ENCODE assay signal across 7 cellular contexts in genomic region chr1:86396503-86396900, GRCh38. TPM values are rescaled to one million over a fixed set of nuclear protein-coding genes. Genes with fewer than 3 reads are reported as not detected.
DNase-seq lines count a peak whose midpoint lies in the region; ATAC-seq, FAIRE-seq and TF ChIP-seq lines count a peak whose summit lies in the region.

No MANE protein-coding gene starts in this region.

- H3K23ac ChIP-seq in H1 (ENCODE audit: insufficient read length), result no peak overlapping the region
- no peak overlapping the region for H3K23ac ChIP-seq in neuronal stem cell (ENCODE audit: low read depth, low read length, poor library complexity)

- TF ChIP-seq RAD21 in H1 (IDR thresholded peaks at IDR 0.05 in 1 of 2, conservative IDR thresholded peaks at IDR 0.05 in 1 of 2; ENCODE audit: low read depth in 2 of 2, low read length in 2 of 2), result no peak

- POLR2A ChIA-PET in H1 (lab: Charles Lee; ENCODE audit: partially characterized antibody), result interaction anchor here (1.0 to 1.4 kb wide), 5 partner anchors 13 to 307 kb away, joined by 3 to 4 read pairs (median 4); partner anchors contain the start of gene SH3GLB1

- no peaks in the 10 kb centered on the region for H3K27me3 ChIP-seq in H1 (replicated peaks in 1 of 4; ENCODE audit: control insufficient read depth in 3 of 4, extremely low read depth in 1 of 4, insufficient read depth in 3 of 4, low read length in 3 of 4)
- H3K27me3 ChIP-seq in neuronal stem cell (ENCODE audit: control insufficient read depth in 3 of 3, insufficient read depth in 3 of 3, low read depth in 1 of 3, low read length in 3 of 3), result no peaks in the 10 kb centered on the region

- peak; percentile 5 for ATAC-seq in GM18858 (IDR thresholded peaks at IDR 0.05; ENCODE audit: unreplicated experiment)

- CTCF ChIA-PET in H1 (lab: Charles Lee; ENCODE audit: partially characterized antibody), result interaction anchor here (0.6 to 2.3 kb wide), 6 partner anchors 10 to 486 kb away, joined by 3 to 6 read pairs (median 4); no protein-coding TSS in a partner anchor

- H2AK5ac ChIP-seq in H1 (ENCODE audit: low read depth, low read length) (no peak overlapping the region), neuronal stem cell (ENCODE audit: low read depth, low read length) (no peak overlapping the region)

- peak overlapping the region; percentile 96 for H3K4me3 Mint-ChIP-seq in HFFc6

- 0 out of 2 replicates have a peak, but pooled peaks cover 2% of the 10 kb centered on the region for H3K27me3 Mint-ChIP-seq in HFFc6 (ENCODE audit: insufficient read depth)

- no peak overlapping the region; the same call in 1 of the 2 replicates for H3K27ac ChIP-seq in H1 (ENCODE audit: low read depth, low read length)
- no peak overlapping the region for H3K27ac ChIP-seq in neuronal stem cell (replicated peaks; ENCODE audit: low read length)

- no peak overlapping the region for H3K4ac ChIP-seq in H1 (replicated peaks; ENCODE audit: insufficient read length, low read depth, low read length)
- H3K4ac ChIP-seq in neuronal stem cell (ENCODE audit: low read length), result no peak overlapping the region

- H2BK120ac ChIP-seq in H1 (replicated peaks; ENCODE audit: low read depth, low read length) (no peak overlapping the region), neuronal stem cell (ENCODE audit: low read depth, low read length) (no peak overlapping the region)

- H3K18ac ChIP-seq in H1 (ENCODE audit: extremely low read depth, low read length), result no peak overlapping the region
- H3K18ac ChIP-seq in neuronal stem cell (ENCODE audit: low read length), result no peak overlapping the region

- H2BK20ac ChIP-seq in H1 (ENCODE audit: low read length), result no peak overlapping the region

- H4K5ac ChIP-seq in H1 (ENCODE audit: insufficient read length, low read depth, low read length), result no peak overlapping the region

- FAIRE-seq in H1 (lab: Jason Lieb, UNC) (no peak), HTR-8/SVneo (lab: Jason Lieb, UNC) (no peak)

- peaks cover 50% of the 10 kb centered on the region for H3K4me1 Mint-ChIP-seq in HFFc6 (ENCODE audit: low read depth)

- H2BK15ac ChIP-seq in H1 (ENCODE audit: low read length), result no peak overlapping the region
- H2BK15ac ChIP-seq in neuronal stem cell (ENCODE audit: low read length), result no peak overlapping the region

- TF ChIP-seq EP300 in H1 (IDR thresholded peaks at IDR 0.05; ENCODE audit: borderline replicate concordance in 1 of 2, low read depth in 2 of 2, low read length in 2 of 2), result no peak

- H3K23me2 ChIP-seq in H1 (ENCODE audit: low read depth, low read length), result peaks cover 6% of the 10 kb centered on the region; the same call in 1 of the 2 replicates

- H3K27ac Mint-ChIP-seq in HFFc6, result peak overlapping the region; percentile 95

- H3K9ac ChIP-seq in H1 (replicated peaks in 1 of 4; ENCODE audit: extremely low read depth in 1 of 4, low read depth in 3 of 4, low read length in 3 of 4) (peak overlapping the region in 2 of 4 experiments; percentile 3 to 41; a peak in 3 of 7 replicates), neuronal stem cell (ENCODE audit: low read depth, low read length, poor library complexity) (no peak overlapping the region)

- peaks cover 6% of the 10 kb centered on the region for H3K36me3 Mint-ChIP-seq in HFFc6 (ENCODE audit: low read depth)

- peaks cover 0 to 32% of the 10 kb centered on the region in 2 experiments; a peak in 2 of 4 replicates for H3K79me2 ChIP-seq in H1 (ENCODE audit: control insufficient read depth in 1 of 2, insufficient read depth in 2 of 2, low read length in 2 of 2)

- H3K4me2 ChIP-seq in H1 (ENCODE audit: insufficient read depth in 1 of 2, low read depth in 2 of 2, low read length in 2 of 2) (peak overlapping the region; percentile 76 to 96), neuronal stem cell (ENCODE audit: insufficient read depth, low read length, poor library complexity, severe bottlenecking) (peak overlapping the region; percentile 58)

- DNase-seq in HFFc6 (no peak), NOMO-1 treated with dmso at 0.1 percent for 144 hours (lab: John Stamatoyannopoulos, UW; ENCODE audit: unreplicated experiment) (peak; percentile 24), H1 (ENCODE audit: low read depth in 1 of 2, low spot score in 2 of 2) (no peak), neuronal stem cell (ENCODE audit: low spot score) (no peak), HTR-8/SVneo (ENCODE audit: insufficient read length, low spot score) (no peak), NAMALWA (ENCODE audit: low spot score) (no peak)

- TF ChIP-seq CTCF in HFFc6 (IDR thresholded peaks at IDR 0.05) (no peak), H1 (IDR thresholded peaks at IDR 0.05; ENCODE audit: control extremely low read depth in 1 of 3, insufficient read depth in 1 of 3, low read depth in 1 of 3, low read length in 3 of 3) (no peak)

- H2AFZ ChIP-seq in H1 (ENCODE audit: low read length), result peak overlapping the region; percentile 95
- peak overlapping the region; percentile 99 for H2AFZ ChIP-seq in neuronal stem cell (ENCODE audit: low read length)

- no peaks in the 10 kb centered on the region for H3K79me1 ChIP-seq in H1 (ENCODE audit: low read depth, low read length)
- peaks cover 3% of the 10 kb centered on the region for H3K79me1 ChIP-seq in neuronal stem cell (ENCODE audit: low read depth, low read length)

- H3K14ac ChIP-seq in H1 (ENCODE audit: insufficient read length) (no peak overlapping the region), neuronal stem cell (ENCODE audit: low read length) (no peak overlapping the region)

- 11% methylated on average over 9 of the region's 9 CpGs; no CpG with 5 or more reads in 1 of the 2 experiments for WGBS in H1 (ENCODE audit: extremely low coverage in 1 of 2, insufficient coverage in 1 of 2, insufficient read length in 1 of 2, insufficient replicate concordance in 2 of 2, low coverage in 1 of 2, low lambda C conversion rate in 2 of 2, missing lambda C conversion rate in 1 of 2), 2 experiments
- WGBS in neuronal stem cell (ENCODE audit: extremely low coverage in 2 of 2, insufficient read length in 2 of 2, insufficient replicate concordance in 1 of 2), 2 donors, result no CpG with 5 or more reads among the region's 9 CpGs

- TF ChIP-seq POLR2A in H1 (IDR thresholded peaks at IDR 0.05; ENCODE audit: control extremely low read depth in 1 of 2, low read depth in 2 of 2, low read length in 2 of 2), result no peak

- H2BK5ac ChIP-seq in H1 (ENCODE audit: low read depth, low read length) (0 out of 2 replicates have a peak overlapping the region, but pooled peaks have one; percentile 90), neuronal stem cell (ENCODE audit: low read length) (no peak overlapping the region)

- peak overlapping the region; percentile 64 to 87 (median 82) for H3K4me3 ChIP-seq in H1 (ENCODE audit: extremely low read depth in 1 of 4, insufficient read depth in 2 of 4, low read depth in 3 of 4, low read length in 4 of 4)
- peak overlapping the region; percentile 69 to 93 for H3K4me3 ChIP-seq in neuronal stem cell (ENCODE audit: low read length in 2 of 2)

- no peaks in the 10 kb centered on the region for H3K9me3 Mint-ChIP-seq in HFFc6

- H3K9me3 ChIP-seq in H1 (ENCODE audit: insufficient read depth in 2 of 2, low read depth in 1 of 2, low read length in 1 of 2) (no peaks in the 10 kb centered on the region), neuronal stem cell (replicated peaks in 1 of 2; ENCODE audit: control insufficient read depth in 2 of 2, insufficient read depth in 1 of 2, low read depth in 1 of 2, low read length in 2 of 2) (no peaks in the 10 kb centered on the region)

- no peaks in the 10 kb centered on the region for H3K36me3 ChIP-seq in H1 (ENCODE audit: control insufficient read depth in 2 of 4, insufficient read depth in 4 of 4, low read length in 3 of 4)
- no peaks in the 10 kb centered on the region for H3K36me3 ChIP-seq in neuronal stem cell (replicated peaks in 1 of 2; ENCODE audit: control insufficient read depth in 2 of 2, insufficient read depth in 2 of 2, low read length in 2 of 2)

- H3K56ac ChIP-seq in H1 (replicated peaks; ENCODE audit: insufficient read length, low read depth, low read length), result no peak overlapping the region

- H3K4me1 ChIP-seq in H1 (replicated peaks in 1 of 4; ENCODE audit: control insufficient read depth in 3 of 4, insufficient read depth in 4 of 4, low read length in 3 of 4), result peaks cover 0 to 7% (median 1%) of the 10 kb centered on the region in 4 experiments; a peak in 3 of 7 replicates
- H3K4me1 ChIP-seq in neuronal stem cell (ENCODE audit: control insufficient read depth in 2 of 2, insufficient read depth in 1 of 2, low read depth in 1 of 2, low read length in 2 of 2), result peaks cover 3% of the 10 kb centered on the region in 2 donors

- no peak overlapping the region; the same call in 1 of the 2 replicates for H2BK12ac ChIP-seq in H1 (ENCODE audit: low read depth, low read length)
- no peak overlapping the region for H2BK12ac ChIP-seq in neuronal stem cell (ENCODE audit: low read length)

- H4K8ac ChIP-seq in H1 (ENCODE audit: extremely low read depth, insufficient read depth, low read length) (no peak overlapping the region), neuronal stem cell (ENCODE audit: low read depth, low read length) (no peak overlapping the region)

- H4K91ac ChIP-seq in H1 (replicated peaks; ENCODE audit: insufficient read length, low read length) (no peak overlapping the region), neuronal stem cell (ENCODE audit: low read depth, low read length, poor library complexity) (no peak overlapping the region)

- no peaks in the 10 kb centered on the region for H4K20me1 ChIP-seq in H1 (replicated peaks in 1 of 2; ENCODE audit: control insufficient read depth in 1 of 2, insufficient read depth in 2 of 2, low read length in 2 of 2)

RNA-seq across cellular contexts. Expression of gene ODF2L, which starts 0.4 kb away (rescaled TPM):
- 10 to 100 TPM; 19.6 to 25.6 (median 21.0) TPM for total RNA-seq in HFFc6 (2021; fragmentation: NEBNext Ultra II Directional; extraction: Animal tissue kit (Norgen Biotek cat#: 25700))
- total RNA-seq in H1 (2021; fragmentation: NEBNext Ultra II Directional; extraction: Animal tissue kit (Norgen Biotek cat#: 25700)), result 27.1 and 30.8 TPM in 2 replicates
- 2.7 and 3.2 TPM in 2 replicates for polyA plus RNA-seq in H1 (2011; rRNA removed)
- 7.3 TPM for polyA plus RNA-seq in H1 (2011; cell fraction: cytosol; rRNA removed)
- polyA plus RNA-seq in H1 (2011; cell fraction: nucleus; rRNA removed), result 9.5 TPM
- 7.0 to 25.7 TPM (median 8.0 TPM) in 4 replicates for polyA plus RNA-seq in H1 (2012, experiment 1 of 2)
- 5.5 TPM for polyA plus RNA-seq in H1 (2012, experiment 2 of 2)
- polyA plus RNA-seq in H1 (2013, experiment 1 of 2), result 36.7 TPM
- polyA plus RNA-seq in H1 (2013, experiment 2 of 2), result 31.3 TPM
- 5.7 and 6.1 TPM in 2 replicates for polyA minus RNA-seq in H1 (2011; rRNA and poly(A)+ RNA removed)
- 17.5 TPM for polyA minus RNA-seq in H1 (2011; cell fraction: cytosol; rRNA and poly(A)+ RNA removed)
- 33.8 TPM for polyA minus RNA-seq in H1 (2011; cell fraction: nucleus; rRNA and poly(A)+ RNA removed)
- 37.1 TPM for polyA plus RNA-seq in neuronal stem cell (2013, experiment 1 of 2)
- polyA plus RNA-seq in neuronal stem cell (2013, experiment 2 of 2), result 37.9 TPM

RNA-seq across cellular contexts. Expression of gene CLCA2, which starts 27.5 kb away (rescaled TPM):
- total RNA-seq in HFFc6 (2021; fragmentation: NEBNext Ultra II Directional; extraction: Animal tissue kit (Norgen Biotek cat#: 25700)), result under 1 TPM; 0.09 to 0.50 (median 0.18) TPM
- not detected in 2 replicates for total RNA-seq in H1 (2021; fragmentation: NEBNext Ultra II Directional; extraction: Animal tissue kit (Norgen Biotek cat#: 25700))
- polyA plus RNA-seq in H1 (2011; rRNA removed), result not detected in 2 replicates
- polyA plus RNA-seq in H1 (2011; cell fraction: cytosol; rRNA removed), result not detected
- not detected for polyA plus RNA-seq in H1 (2011; cell fraction: nucleus; rRNA removed)
- not detected in 4 replicates for polyA plus RNA-seq in H1 (2012, experiment 1 of 2)
- polyA plus RNA-seq in H1 (2012, experiment 2 of 2), result not detected
- 0.02 TPM for polyA plus RNA-seq in H1 (2013, experiment 1 of 2)
- polyA plus RNA-seq in H1 (2013, experiment 2 of 2), result 0.04 TPM
- polyA minus RNA-seq in H1 (2011; rRNA and poly(A)+ RNA removed), result 0.07 and 0.66 TPM in 2 replicates
- polyA minus RNA-seq in H1 (2011; cell fraction: cytosol; rRNA and poly(A)+ RNA removed), result not detected
- not detected for polyA minus RNA-seq in H1 (2011; cell fraction: nucleus; rRNA and poly(A)+ RNA removed)
- polyA plus RNA-seq in neuronal stem cell (2013, experiment 1 of 2), result not detected
- not detected for polyA plus RNA-seq in neuronal stem cell (2013, experiment 2 of 2)
